8 cellular contexts compared by ENCODE assay signal in genomic region chr11:118924591-118925585, GRCh38. TPM values are rescaled to one million over a fixed set of nuclear protein-coding genes. Genes with fewer than 3 reads are reported as not detected.
DNase-seq lines count a peak whose midpoint lies in the region; ATAC-seq lines count a peak whose summit lies in the region.

No MANE protein-coding gene starts in this region.

- H3K27me3 ChIP-seq in right cardiac atrium (ENCODE audit: control insufficient read depth, insufficient read depth), result no peaks in the 10 kb centered on the region

- H3K9me3 Mint-ChIP-seq in activated naive CD8-positive, alpha-beta T cell treated with anti-CD3 and anti-CD28 coated beads for 36 hours, result no peaks in the 10 kb centered on the region

- H3K27ac ChIP-seq in right cardiac atrium (ENCODE audit: low read length), result peak overlapping the region; percentile 90

- no peaks in the 10 kb centered on the region for H3K9me3 ChIP-seq in right cardiac atrium (ENCODE audit: control insufficient read depth, low read length)

- no peaks in the 10 kb centered on the region for H3K27me3 Mint-ChIP-seq in activated naive CD8-positive, alpha-beta T cell treated with anti-CD3 and anti-CD28 coated beads for 36 hours

- intact Hi-C loops in right cardiac atrium (cut with DNase I), result loop anchor here in 1 of 4 donors (5.0 kb wide), 1 partner anchor 133 kb away; the partner anchor contains the start of gene DDX6

- no peaks in the 10 kb centered on the region for H3K36me3 Mint-ChIP-seq in activated naive CD8-positive, alpha-beta T cell treated with anti-CD3 and anti-CD28 coated beads for 36 hours

- H3K4me3 ChIP-seq in right cardiac atrium (ENCODE audit: low read length), result peak overlapping the region; percentile 64

- H3K4me1 Mint-ChIP-seq in activated naive CD8-positive, alpha-beta T cell treated with anti-CD3 and anti-CD28 coated beads for 36 hours, result peaks cover 52% of the 10 kb centered on the region

- WGBS in right cardiac atrium, result under 1% methylated on average over 45 of the region's 45 CpGs

- peak overlapping the region; percentile 83 for H3K27ac Mint-ChIP-seq in activated naive CD8-positive, alpha-beta T cell treated with anti-CD3 and anti-CD28 coated beads for 36 hours

- peak overlapping the region; percentile 88 for H3K4me3 Mint-ChIP-seq in activated naive CD8-positive, alpha-beta T cell treated with anti-CD3 and anti-CD28 coated beads for 36 hours

- H3K4me1 ChIP-seq in right cardiac atrium (ENCODE audit: control insufficient read depth, insufficient read depth, low read length), result peaks cover 7% of the 10 kb centered on the region

- no peak for ATAC-seq in right cardiac atrium
- ATAC-seq in GM18861 (IDR thresholded peaks at IDR 0.05; ENCODE audit: unreplicated experiment), result no peak

- peak; percentile 17 for DNase-seq in NCI-H2227 (lab: John Stamatoyannopoulos, UW; ENCODE audit: unreplicated experiment)
- DNase-seq in NCI-H2227 treated with DMSO at 0.1 percent for 48 hours (lab: John Stamatoyannopoulos, UW), result no peak
- peak; percentile 49 for DNase-seq in NCI-H1092 treated with DMSO at 0.1 percent for 48 hours (lab: John Stamatoyannopoulos, UW)
- peak; percentile 67 for DNase-seq in activated naive CD8-positive, alpha-beta T cell treated with anti-CD3 and anti-CD28 coated beads for 36 hours
- DNase-seq in right cardiac atrium, result peak; percentile 62 to 87 (median 85)
- DNase-seq in retina, result peak; percentile 86
- DNase-seq in OCI-M2 (lab: John Stamatoyannopoulos, UW; ENCODE audit: unreplicated experiment), result no peak

RNA-seq across cellular contexts. Expression of gene BCL9L, which starts 0.8 kb away (rescaled TPM):
- 10 to 100 TPM; 34.9 to 38.8 TPM for total RNA-seq in activated naive CD8-positive, alpha-beta T cell treated with anti-CD3 and anti-CD28 coated beads for 36 hours
- 10 to 100 TPM; 44.0 to 76.7 (median 54.6) TPM for total RNA-seq in right cardiac atrium
- 29.9 TPM for polyA plus RNA-seq in right cardiac atrium

RNA-seq across cellular contexts. Expression of gene UPK2, which starts 31.2 kb away (rescaled TPM):
- total RNA-seq in activated naive CD8-positive, alpha-beta T cell treated with anti-CD3 and anti-CD28 coated beads for 36 hours, result under 1 TPM; 0.48 to 0.49 TPM
- total RNA-seq in right cardiac atrium, result not detected
- not detected for polyA plus RNA-seq in right cardiac atrium

RNA-seq across cellular contexts. Expression of gene CXCR5, which starts 41.2 kb away (rescaled TPM):
- total RNA-seq in activated naive CD8-positive, alpha-beta T cell treated with anti-CD3 and anti-CD28 coated beads for 36 hours, result 1 to 10 TPM; 1.5 to 1.6 TPM
- total RNA-seq in right cardiac atrium, result not detected
- 0.34 TPM for polyA plus RNA-seq in right cardiac atrium

RNA-seq across cellular contexts. Expression of gene FOXR1, which starts 46.7 kb away (rescaled TPM):
- not detected for total RNA-seq in activated naive CD8-positive, alpha-beta T cell treated with anti-CD3 and anti-CD28 coated beads for 36 hours
- not detected for total RNA-seq in right cardiac atrium
- polyA plus RNA-seq in right cardiac atrium, result not detected

Comparison
In these comparisons a context has a peak if more than half of its experiments do, and no peak if none do; other contexts are left out.
1. DNase-seq: peak in NCI-H2227 (single experiment), NCI-H1092 treated with DMSO at 0.1 percent for 48 hours (single experiment), activated naive CD8-positive, alpha-beta T cell treated with anti-CD3 and anti-CD28 coated beads for 36 hours (single experiment), right cardiac atrium (3 of 3) and retina (single experiment); none in NCI-H2227 treated with DMSO at 0.1 percent for 48 hours (single experiment) and OCI-M2 (single experiment).